Comparison of ENCODE assay signal across 1 cellular context in genomic region chr14:30874120-30874998, GRCh38.
TF ChIP-seq lines count a peak whose summit lies in the region.

Gene COCH (plus strand): TSS chr14:30874559. CDS start chr14:30874939, 380 bp downstream.

TF ChIP-seq in HEK293, 187 proteins besides CTCF, POLR2A, EP300 and RAD21 (continued from another document and continues in another):
- peak; percentile 41; the same call in 1 of the 2 replicates for TF ChIP-seq EGR2 (tag by site-specific recombination; IDR thresholded peaks at IDR 0.05; ENCODE audit: low read depth)
- TF ChIP-seq ZNF830 (tag by site-specific recombination; IDR thresholded peaks at IDR 0.05; ENCODE audit: low read depth): no peak
- TF ChIP-seq INSM2 (tag by site-specific recombination; IDR thresholded peaks at IDR 0.05): peak; percentile 39
- no peak for TF ChIP-seq ZNF785 (tag by site-specific recombination; IDR thresholded peaks at IDR 0.05)
- no peak for TF ChIP-seq GFI1B (tag by site-specific recombination; IDR thresholded peaks at IDR 0.05)
- no peak; the same call in 1 of the 2 replicates for TF ChIP-seq ZNF585B (tag by site-specific recombination; IDR thresholded peaks at IDR 0.05)
- no peak for TF ChIP-seq BCL11A (tag by site-specific recombination; IDR thresholded peaks at IDR 0.05; ENCODE audit: low read depth)
- 0 out of 2 replicates have a peak, but pooled peaks have one; percentile 15 for TF ChIP-seq ZBTB7A (tag by site-specific recombination; IDR thresholded peaks at IDR 0.05; ENCODE audit: low read depth)
- TF ChIP-seq PRDM1 (tag by site-specific recombination; IDR thresholded peaks at IDR 0.05): no peak
- TF ChIP-seq HIC1 (tag by site-specific recombination; IDR thresholded peaks at IDR 0.05): no peak
- TF ChIP-seq GLIS2 (tag by site-specific recombination; IDR thresholded peaks at IDR 0.05): peak; percentile 66; the same call in 1 of the 2 replicates
- TF ChIP-seq ZNF600 (tag by site-specific recombination; IDR thresholded peaks at IDR 0.05): peak; percentile 59; the same call in 1 of the 2 replicates
- 0 out of 2 replicates have a peak, but pooled peaks have one; percentile 8 for TF ChIP-seq ZNF76 (tag by site-specific recombination; IDR thresholded peaks at IDR 0.05; ENCODE audit: borderline replicate concordance, low read depth)
- no peak for TF ChIP-seq BCL6B (tag by site-specific recombination; IDR thresholded peaks at IDR 0.05)
- TF ChIP-seq ZNF341 (tag by site-specific recombination; IDR thresholded peaks at IDR 0.05; ENCODE audit: low read depth): peak; percentile 45; the same call in 1 of the 2 replicates
- TF ChIP-seq ZNF426 (tag by site-specific recombination; IDR thresholded peaks at IDR 0.05): no peak
- TF ChIP-seq ZNF639 (tag by site-specific recombination; IDR thresholded peaks at IDR 0.05): no peak; the same call in 1 of the 2 replicates
- no peak for TF ChIP-seq ZNF530 (tag by site-specific recombination; IDR thresholded peaks at IDR 0.05; ENCODE audit: low read depth)
- no peak for TF ChIP-seq ZNF404 (tag by site-specific recombination; IDR thresholded peaks at IDR 0.05)
- TF ChIP-seq ZNF704 (tag by site-specific recombination; IDR thresholded peaks at IDR 0.05): no peak
- no peak; the same call in 1 of the 2 replicates for TF ChIP-seq OVOL3 (tag by site-specific recombination; IDR thresholded peaks at IDR 0.05)
- TF ChIP-seq ZNF555 (tag by site-specific recombination; conservative IDR thresholded peaks at IDR 0.05): no peak
- no peak for TF ChIP-seq ZNF449 (tag by site-specific recombination; IDR thresholded peaks at IDR 0.05)
- 0 out of 2 replicates have a peak, but pooled peaks have one; percentile 15 for TF ChIP-seq ZNF324 (tag by site-specific recombination; IDR thresholded peaks at IDR 0.05)
- TF ChIP-seq PBX3 (CRISPR knock-in tag; IDR thresholded peaks at IDR 0.05): peak; percentile 50; the same call in 1 of the 2 replicates
- TF ChIP-seq ZNF510 (tag by site-specific recombination; IDR thresholded peaks at IDR 0.05; ENCODE audit: insufficient replicate concordance): no peak
- TF ChIP-seq ZNF121 (tag by site-specific recombination; IDR thresholded peaks at IDR 0.05): no peak
- no peak for TF ChIP-seq ZNF266 (tag by site-specific recombination; IDR thresholded peaks at IDR 0.05; ENCODE audit: low read depth)
- TF ChIP-seq ZSCAN30 (tag by site-specific recombination; IDR thresholded peaks at IDR 0.05): peak; percentile 78; the same call in 1 of the 2 replicates
- peak; percentile 85 for TF ChIP-seq ZBTB8A (tag by site-specific recombination; IDR thresholded peaks at IDR 0.05)
- no peak for TF ChIP-seq SCRT2 (tag by site-specific recombination; IDR thresholded peaks at IDR 0.05)
- TF ChIP-seq KLF8 (tag by site-specific recombination; IDR thresholded peaks at IDR 0.05): peak; percentile 89; the same call in 1 of the 2 replicates
- no peak for TF ChIP-seq ZNF132 (tag by site-specific recombination; IDR thresholded peaks at IDR 0.05; ENCODE audit: borderline replicate concordance)
- TF ChIP-seq ZNF26 (tag by site-specific recombination; IDR thresholded peaks at IDR 0.05): no peak
- TF ChIP-seq ZNF621 (tag by site-specific recombination; IDR thresholded peaks at IDR 0.05): no peak
- no peak for TF ChIP-seq ZNF701 (tag by site-specific recombination; IDR thresholded peaks at IDR 0.05)
- TF ChIP-seq ZFHX2 (tag by site-specific recombination; conservative IDR thresholded peaks at IDR 0.05): peak; percentile 32
- peak; percentile 64; the same call in 1 of the 2 replicates for TF ChIP-seq ZNF692 (tag by site-specific recombination; IDR thresholded peaks at IDR 0.05)
- no peak for TF ChIP-seq ZNF175 (tag by site-specific recombination; IDR thresholded peaks at IDR 0.05)
- TF ChIP-seq ZNF544 (tag by site-specific recombination; IDR thresholded peaks at IDR 0.05): no peak
- no peak for TF ChIP-seq ZBTB44 (tag by site-specific recombination; IDR thresholded peaks at IDR 0.05)
- TF ChIP-seq ZNF416 (tag by site-specific recombination; IDR thresholded peaks at IDR 0.05): no peak
- no peak for TF ChIP-seq ZNF16 (tag by site-specific recombination; IDR thresholded peaks at IDR 0.05; ENCODE audit: low read depth)
- no peak for TF ChIP-seq ZNF112 (tag by site-specific recombination; IDR thresholded peaks at IDR 0.05)
- no peak for TF ChIP-seq YY2 (tag by site-specific recombination; IDR thresholded peaks at IDR 0.05)
- TF ChIP-seq ZNF302 (tag by site-specific recombination; IDR thresholded peaks at IDR 0.05; ENCODE audit: low read depth): no peak
- no peak for TF ChIP-seq ZNF768 (tag by site-specific recombination; IDR thresholded peaks at IDR 0.05)
- no peak for TF ChIP-seq ZNF473 (tag by site-specific recombination; IDR thresholded peaks at IDR 0.05)
- no peak for TF ChIP-seq ZNF558 (tag by site-specific recombination; IDR thresholded peaks at IDR 0.05)
- TF ChIP-seq ZNF23 (tag by site-specific recombination; IDR thresholded peaks at IDR 0.05; ENCODE audit: borderline replicate concordance): no peak
- no peak for TF ChIP-seq ZBTB21 (tag by site-specific recombination; IDR thresholded peaks at IDR 0.05)
- TF ChIP-seq ZNF10 (tag by site-specific recombination; IDR thresholded peaks at IDR 0.05): no peak; the same call in 1 of the 2 replicates
